ENCODE assay signal across 1 cellular context in the genomic region with DNA sequence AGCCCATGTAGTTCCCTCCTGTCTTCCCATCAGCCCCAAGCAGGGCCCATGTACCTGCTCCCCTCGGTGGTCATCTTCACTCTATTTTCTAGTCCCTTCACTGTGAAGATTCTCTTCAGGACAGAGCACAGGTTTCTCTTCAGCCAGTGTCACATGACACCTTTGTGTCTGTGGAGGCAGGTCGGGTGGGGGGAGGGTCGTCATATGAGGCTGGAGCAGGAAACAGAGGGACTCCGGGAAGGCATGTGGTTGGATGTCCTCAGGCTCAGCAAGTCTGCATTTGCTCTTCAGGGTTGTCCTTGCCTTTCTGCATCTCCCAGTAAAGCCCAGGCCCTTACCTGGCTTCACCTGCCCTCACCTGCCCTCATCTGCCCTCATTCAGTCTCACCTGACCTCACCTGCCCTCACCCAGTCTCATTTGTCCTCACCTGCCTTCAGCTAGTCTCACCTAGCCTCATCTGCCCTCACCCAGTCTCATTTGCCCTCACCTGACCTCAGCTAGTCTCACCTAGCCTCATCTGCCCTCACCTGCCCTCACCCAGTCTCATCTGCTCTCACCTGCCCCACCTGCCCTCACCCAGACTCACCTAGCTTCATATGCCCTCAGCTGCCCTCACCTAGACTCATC.
TF ChIP-seq lines count a peak whose summit lies in the region.

No MANE protein-coding gene starts in this region.

TF ChIP-seq in H1, 55 proteins besides CTCF, POLR2A, EP300 and RAD21:
- TF ChIP-seq CEBPB (IDR thresholded peaks at IDR 0.05; ENCODE audit: low read depth, low read length) (no peak), CTBP2 (IDR thresholded peaks at IDR 0.05; ENCODE audit: borderline replicate concordance, insufficient read depth, insufficient read length, low read length) (no peak), POLR2AphosphoS5 (IDR thresholded peaks at IDR 0.05; ENCODE audit: low read depth, low read length) (no peak), SP2 (IDR thresholded peaks at IDR 0.05; ENCODE audit: low read length) (no peak), TAF7 (optimal IDR thresholded peaks at IDR 0.05; ENCODE audit: borderline replicate concordance, low read depth, low read length) (no peak), BRCA1 (IDR thresholded peaks at IDR 0.05; ENCODE audit: low read depth, low read length) (no peak), MAFK (IDR thresholded peaks at IDR 0.05; ENCODE audit: low read depth, low read length) (no peak), CHD2 (IDR thresholded peaks at IDR 0.05; ENCODE audit: low read length) (no peak)
- TF ChIP-seq, protein P1, sequence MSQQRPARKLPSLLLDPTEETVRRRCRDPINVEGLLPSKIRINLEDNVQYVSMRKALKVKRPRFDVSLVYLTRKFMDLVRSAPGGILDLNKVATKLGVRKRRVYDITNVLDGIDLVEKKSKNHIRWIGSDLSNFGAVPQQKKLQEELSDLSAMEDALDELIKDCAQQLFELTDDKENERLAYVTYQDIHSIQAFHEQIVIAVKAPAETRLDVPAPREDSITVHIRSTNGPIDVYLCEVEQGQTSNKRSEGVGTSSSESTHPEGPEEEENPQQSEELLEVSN (IDR thresholded peaks at IDR 0.05): peak; percentile 41; the same call in 1 of the 2 replicates
- TF ChIP-seq, protein P2, sequence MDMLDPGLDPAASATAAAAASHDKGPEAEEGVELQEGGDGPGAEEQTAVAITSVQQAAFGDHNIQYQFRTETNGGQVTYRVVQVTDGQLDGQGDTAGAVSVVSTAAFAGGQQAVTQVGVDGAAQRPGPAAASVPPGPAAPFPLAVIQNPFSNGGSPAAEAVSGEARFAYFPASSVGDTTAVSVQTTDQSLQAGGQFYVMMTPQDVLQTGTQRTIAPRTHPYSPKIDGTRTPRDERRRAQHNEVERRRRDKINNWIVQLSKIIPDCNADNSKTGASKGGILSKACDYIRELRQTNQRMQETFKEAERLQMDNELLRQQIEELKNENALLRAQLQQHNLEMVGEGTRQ (IDR thresholded peaks at IDR 0.05; ENCODE audit: low read length): peak; percentile 40; the same call in 1 of the 2 replicates
- TF ChIP-seq, protein P3, sequence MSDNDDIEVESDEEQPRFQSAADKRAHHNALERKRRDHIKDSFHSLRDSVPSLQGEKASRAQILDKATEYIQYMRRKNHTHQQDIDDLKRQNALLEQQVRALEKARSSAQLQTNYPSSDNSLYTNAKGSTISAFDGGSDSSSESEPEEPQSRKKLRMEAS (IDR thresholded peaks at IDR 0.05): peak; percentile 69
